Comparison of ENCODE assay signal across 27 cellular contexts in genomic region chr1:227010645-227011044, GRCh38.
DNase-seq lines count a peak whose midpoint lies in the region; ATAC-seq lines count a peak whose summit lies in the region.
"Had no signal": no experiment of that assay in that cellular context is flagged by ENCODE, and none has a peak within 500 bp of the region (broad histone marks: within the 10 kb centered on the region; RNA-seq: fewer than 3 reads in every experiment).

No MANE protein-coding gene starts in this region.

- ATAC-seq in left colon = peak; percentile 100
- ATAC-seq in GM21528 (IDR thresholded peaks at IDR 0.05; ENCODE audit: low FRiP score, unreplicated experiment) = no peak
- ATAC-seq in GM21515 (IDR thresholded peaks at IDR 0.05; ENCODE audit: unreplicated experiment) = no peak
- ATAC-seq: PC-3, SK-N-SH treated with all-trans-retinoic acid at 6 μM for 48 hours had no signal

- DNase-seq in activated T-helper 1 cell treated with anti-CD3 and anti-CD28 coated beads, Interleukin-12 subunit alpha, Interleukin-12 subunit beta, Interleukin-2, Interleukin-4 antibody, amounts not matched to agents 30 ng/mL and 10 ng/mL and 1 ng/mL, durations not matched to agents 14 hours and 24 hours and 36 hours (ENCODE audit: low spot score) = no peak
- no peak for DNase-seq in left colon
- peak; percentile 33 for DNase-seq in myocyte (ENCODE audit: low read depth)
- DNase-seq in NCI-H2171 treated with DMSO at 0.1 percent for 48 hours (lab: John Stamatoyannopoulos, UW) = no peak
- no peak for DNase-seq in activated T-cell treated with anti-CD3 and anti-CD28 coated beads for 4 hours
- DNase-seq: BE2C; CD8-positive, alpha-beta memory T cell; DMS 273 treated with DMSO at 0.1 percent for 48 hours; DMS79 treated with DMSO at 0.1 percent for 48 hours; GF-D8; GM23248; H9; HFFc6; KG1; MG63; NCI-H1105 treated with DMSO at 0.1 percent for 48 hours; NCI-H146; NCI-H1930; NCI-H446 treated with DMSO at 0.1 percent for 48 hours; NCI-H526; NCI-H82; NK-92 treated with Interleukin-12 subunit alpha and Interleukin-12 subunit beta, amount 100 ng/mL, for 24 hours; PC-3 had no signal

- H3K4me3 Mint-ChIP-seq in activated T-helper 1 cell treated with anti-CD3 and anti-CD28 coated beads, Interleukin-12 subunit alpha, Interleukin-12 subunit beta, Interleukin-2, Interleukin-4 antibody, amounts not matched to agents 30 ng/mL and 10 ng/mL and 1 ng/mL, durations not matched to agents 14 hours and 24 hours and 36 hours = no peak overlapping the region
- H3K4me3 Mint-ChIP-seq: CD14-positive monocyte; CD8-positive, alpha-beta memory T cell; H9; HFFc6 had no signal

- intact Hi-C loops in activated T-helper 1 cell treated with anti-CD3 and anti-CD28 coated beads, Interleukin-12 subunit alpha, Interleukin-12 subunit beta, Interleukin-2, Interleukin-4 antibody, amounts not matched to agents 30 ng/mL and 10 ng/mL and 1 ng/mL, durations not matched to agents 14 hours and 24 hours and 36 hours (cut with micrococcal nuclease) = no loop called here
- intact Hi-C loops in left colon (cut with DNase I, micrococcal nuclease) = no loop called here

- H3K4me1 Mint-ChIP-seq in activated T-helper 1 cell treated with anti-CD3 and anti-CD28 coated beads, Interleukin-12 subunit alpha, Interleukin-12 subunit beta, Interleukin-2, Interleukin-4 antibody, amounts not matched to agents 30 ng/mL and 10 ng/mL and 1 ng/mL, durations not matched to agents 14 hours and 24 hours and 36 hours (ENCODE audit: low read depth) = no peaks in the 10 kb centered on the region
- H3K4me1 Mint-ChIP-seq: CD14-positive monocyte; CD8-positive, alpha-beta memory T cell; H9 had no signal

- no peaks in the 10 kb centered on the region for H3K9me3 Mint-ChIP-seq in activated T-helper 1 cell treated with anti-CD3 and anti-CD28 coated beads, Interleukin-12 subunit alpha, Interleukin-12 subunit beta, Interleukin-2, Interleukin-4 antibody, amounts not matched to agents 30 ng/mL and 10 ng/mL and 1 ng/mL, durations not matched to agents 14 hours and 24 hours and 36 hours
- H3K9me3 Mint-ChIP-seq: CD8-positive, alpha-beta memory T cell; H9; HFFc6 had no signal

- peaks cover 11% of the 10 kb centered on the region for H3K27me3 Mint-ChIP-seq in activated T-helper 1 cell treated with anti-CD3 and anti-CD28 coated beads, Interleukin-12 subunit alpha, Interleukin-12 subunit beta, Interleukin-2, Interleukin-4 antibody, amounts not matched to agents 30 ng/mL and 10 ng/mL and 1 ng/mL, durations not matched to agents 14 hours and 24 hours and 36 hours (ENCODE audit: insufficient read depth)

- peak overlapping the region; percentile 3 for H3K27ac Mint-ChIP-seq in activated T-helper 1 cell treated with anti-CD3 and anti-CD28 coated beads, Interleukin-12 subunit alpha, Interleukin-12 subunit beta, Interleukin-2, Interleukin-4 antibody, amounts not matched to agents 30 ng/mL and 10 ng/mL and 1 ng/mL, durations not matched to agents 14 hours and 24 hours and 36 hours
- H3K27ac Mint-ChIP-seq: CD14-positive monocyte; CD8-positive, alpha-beta memory T cell; HFFc6 had no signal

- H3K36me3 Mint-ChIP-seq in activated T-helper 1 cell treated with anti-CD3 and anti-CD28 coated beads, Interleukin-12 subunit alpha, Interleukin-12 subunit beta, Interleukin-2, Interleukin-4 antibody, amounts not matched to agents 30 ng/mL and 10 ng/mL and 1 ng/mL, durations not matched to agents 14 hours and 24 hours and 36 hours (ENCODE audit: low read depth) = no peaks in the 10 kb centered on the region
- H3K36me3 Mint-ChIP-seq: CD14-positive monocyte; CD8-positive, alpha-beta memory T cell had no signal
